In genomic region chr3:71504250-71505036, GRCh38 we compare ENCODE assay signal across 10 cellular contexts.
DNase-seq lines count a peak whose midpoint lies in the region; ATAC-seq and TF ChIP-seq lines count a peak whose summit lies in the region.
"Had no signal": no experiment of that assay in that cellular context is flagged by ENCODE, and none has a peak within 500 bp of the region (broad histone marks: within the 10 kb centered on the region; RNA-seq: fewer than 3 reads in every experiment).

No MANE protein-coding gene starts in this region.

- peaks cover 17% of the 10 kb centered on the region for H3K36me3 Mint-ChIP-seq in activated CD8-positive, alpha-beta T cell treated with anti-CD3 and anti-CD28 coated beads for 36 hours (ENCODE audit: low read depth)
- H3K36me3 Mint-ChIP-seq in stimulated activated naive CD8-positive, alpha-beta T cell treated with anti-CD3 and anti-CD28 coated beads, Interleukin-15, Interleukin-2, amounts not matched to agents 100 ng/mL and 50 ng/mL, for 24 hours (ENCODE audit: low read depth), result peaks cover 7% of the 10 kb centered on the region

- no peaks in the 10 kb centered on the region for H3K9me3 ChIP-seq in A673 (ENCODE audit: low read depth, low read length, poor library complexity, severe bottlenecking)
- H3K9me3 ChIP-seq: BLaER1 had no signal

- peak overlapping the region; percentile 68 for H3K27ac Mint-ChIP-seq in activated CD8-positive, alpha-beta T cell treated with anti-CD3 and anti-CD28 coated beads for 36 hours
- peak overlapping the region; percentile 80 for H3K27ac Mint-ChIP-seq in stimulated activated naive CD8-positive, alpha-beta T cell treated with anti-CD3 and anti-CD28 coated beads, Interleukin-15, Interleukin-2, amounts not matched to agents 100 ng/mL and 50 ng/mL, for 24 hours

- CTCF ChIA-PET in activated CD8-positive, alpha-beta T cell treated with anti-CD3 and anti-CD28 coated beads for 36 hours (lab: Charles Lee), result interaction anchor here (1.3 to 2.0 kb wide), 3 partner anchors 8 to 49 kb away, joined by 3 to 5 read pairs (median 3); no protein-coding TSS in a partner anchor
- CTCF ChIA-PET in A673 (lab: Charles Lee), result no interaction called here

- no TSS peak for BruUV-seq in A673 (replicated peaks; lab: Mats Ljungman, UMichigan)

- intact Hi-C loops in activated CD8-positive, alpha-beta T cell treated with anti-CD3 and anti-CD28 coated beads for 36 hours (cut with micrococcal nuclease), result no loop called here
- intact Hi-C loops in A673 (cut with micrococcal nuclease; ENCODE audit: unreplicated experiment), result no loop called here

- no peaks in the 10 kb centered on the region for H3K4me1 ChIP-seq in A673 (ENCODE audit: insufficient read depth, low read length, poor library complexity, severe bottlenecking)

- H3K4me3 ChIP-seq in foreskin fibroblast (ENCODE audit: low read depth in 1 of 2, low read length in 2 of 2) (peak overlapping the region; percentile 15 to 38), A673 (ENCODE audit: low read depth, low read length, poor library complexity, severe bottlenecking) (no peak overlapping the region)
- H3K4me3 ChIP-seq: BLaER1 had no signal

- H3K27ac ChIP-seq in A673 (ENCODE audit: low read depth, low read length, poor library complexity, severe bottlenecking), result no peak overlapping the region
- H3K27ac ChIP-seq: BLaER1 had no signal

- H3K27me3 ChIP-seq in A673 (replicated peaks; ENCODE audit: insufficient read depth, low read depth, low read length, poor library complexity), result no peaks in the 10 kb centered on the region
- H3K27me3 ChIP-seq: BLaER1 had no signal

- H3K36me3 ChIP-seq in A673 (ENCODE audit: insufficient read depth, low read length, poor library complexity, severe bottlenecking), result no peaks in the 10 kb centered on the region
- H3K36me3 ChIP-seq: BLaER1 had no signal

- no peak for TF ChIP-seq CTCF in activated CD8-positive, alpha-beta T cell treated with anti-CD3 and anti-CD28 coated beads for 36 hours (IDR thresholded peaks at IDR 0.05)
- TF ChIP-seq CTCF in foreskin fibroblast (IDR thresholded peaks at IDR 0.05; ENCODE audit: low read depth, low read length) (no peak), A673 (conservative IDR thresholded peaks at IDR 0.05; ENCODE audit: low read depth, low read length) (no peak)

- H3K4me1 Mint-ChIP-seq in activated CD8-positive, alpha-beta T cell treated with anti-CD3 and anti-CD28 coated beads for 36 hours (ENCODE audit: low read depth), result peaks cover 46% of the 10 kb centered on the region
- H3K4me1 Mint-ChIP-seq in stimulated activated naive CD8-positive, alpha-beta T cell treated with anti-CD3 and anti-CD28 coated beads, Interleukin-15, Interleukin-2, amounts not matched to agents 100 ng/mL and 50 ng/mL, for 24 hours (ENCODE audit: low read depth), result peaks cover 55% of the 10 kb centered on the region

- POLR2A ChIA-PET in activated CD8-positive, alpha-beta T cell treated with anti-CD3 and anti-CD28 coated beads for 36 hours (lab: Charles Lee), result interaction anchor here (1.5 kb wide), 1 partner anchor 78 kb away, joined by 6 read pairs; the partner anchor contains the start of gene FOXP1
- POLR2A ChIA-PET in A673 (lab: Charles Lee; ENCODE audit: low non-redundant PET), result no interaction called here

- H3K9me3 Mint-ChIP-seq in activated CD8-positive, alpha-beta T cell treated with anti-CD3 and anti-CD28 coated beads for 36 hours, result peaks cover 8% of the 10 kb centered on the region
- H3K9me3 Mint-ChIP-seq in stimulated activated naive CD8-positive, alpha-beta T cell treated with anti-CD3 and anti-CD28 coated beads, Interleukin-15, Interleukin-2, amounts not matched to agents 100 ng/mL and 50 ng/mL, for 24 hours, result no peaks in the 10 kb centered on the region

- DNase-seq in activated CD8-positive, alpha-beta memory T cell treated with anti-CD3 and anti-CD28 coated beads for 24 hours, result peak; percentile 61
- no peak for DNase-seq in activated CD8-positive, alpha-beta memory T cell treated with anti-CD3 and anti-CD28 coated beads, Interleukin-2, amount 50 U/mL, for 48 hours
- peak; percentile 58 for DNase-seq in activated CD8-positive, alpha-beta T cell treated with anti-CD3 and anti-CD28 coated beads for 36 hours
- DNase-seq in foreskin fibroblast (peak; percentile 92 to 95), A673 (ENCODE audit: low spot score) (no peak), foreskin melanocyte (no peak), ecto neural progenitor cell (ENCODE audit: low spot score) (no peak)
- DNase-seq: NCI-H345 had no signal

- no peaks in the 10 kb centered on the region for H3K27me3 Mint-ChIP-seq in activated CD8-positive, alpha-beta T cell treated with anti-CD3 and anti-CD28 coated beads for 36 hours
- no peaks in the 10 kb centered on the region for H3K27me3 Mint-ChIP-seq in stimulated activated naive CD8-positive, alpha-beta T cell treated with anti-CD3 and anti-CD28 coated beads, Interleukin-15, Interleukin-2, amounts not matched to agents 100 ng/mL and 50 ng/mL, for 24 hours

- peak; percentile 70 for ATAC-seq in activated CD8-positive, alpha-beta T cell treated with anti-CD3 and anti-CD28 coated beads for 36 hours

- H3K4me3 Mint-ChIP-seq in activated CD8-positive, alpha-beta T cell treated with anti-CD3 and anti-CD28 coated beads for 36 hours, result no peak overlapping the region
- no peak overlapping the region for H3K4me3 Mint-ChIP-seq in stimulated activated naive CD8-positive, alpha-beta T cell treated with anti-CD3 and anti-CD28 coated beads, Interleukin-15, Interleukin-2, amounts not matched to agents 100 ng/mL and 50 ng/mL, for 24 hours

Comparison
In these comparisons a context has a peak if more than half of its experiments do, and no peak if none do; other contexts are left out.
1. DNase-seq: peak in activated CD8-positive, alpha-beta memory T cell treated with anti-CD3 and anti-CD28 coated beads for 24 hours (single experiment), activated CD8-positive, alpha-beta T cell treated with anti-CD3 and anti-CD28 coated beads for 36 hours (single experiment) and foreskin fibroblast (2 of 2); none in activated CD8-positive, alpha-beta memory T cell treated with anti-CD3 and anti-CD28 coated beads, Interleukin-2, amount 50 U/mL, for 48 hours (single experiment), A673 (single experiment), foreskin melanocyte (single experiment) and ecto neural progenitor cell (single experiment).